16 cellular contexts compared by ENCODE assay signal in the genomic region with DNA sequence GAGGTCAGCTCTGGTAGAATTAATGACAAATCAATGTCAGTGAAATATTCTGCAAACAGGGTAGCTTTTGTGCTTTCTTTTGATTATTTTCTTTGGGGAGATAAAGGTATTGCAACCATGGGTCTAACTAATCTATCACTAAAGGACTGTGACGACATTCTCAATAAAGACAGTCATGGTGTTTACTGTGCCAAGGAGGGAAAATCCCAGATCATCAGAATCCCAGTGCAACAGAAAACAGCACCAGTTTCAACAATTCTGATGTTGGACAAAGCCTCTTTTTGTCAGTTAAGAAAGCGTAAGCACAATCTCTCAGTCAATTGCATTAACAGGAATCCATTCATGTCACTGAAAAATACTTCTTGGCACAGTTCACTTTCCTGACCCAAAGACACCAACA. TPM values are rescaled to one million over a fixed set of nuclear protein-coding genes. Genes with fewer than 3 reads are reported as not detected.
DNase-seq lines count a peak whose midpoint lies in the region; ATAC-seq, FAIRE-seq and TF ChIP-seq lines count a peak whose summit lies in the region.
"Had no signal": no experiment of that assay in that cellular context is flagged by ENCODE, and none has a peak within 500 bp of the region (broad histone marks: within the 10 kb centered on the region; RNA-seq: fewer than 3 reads in every experiment).

No MANE protein-coding gene starts in this region.

- TF ChIP-seq CTCF in brain microvascular endothelial cell (IDR thresholded peaks at IDR 0.05; ENCODE audit: low read depth, low read length, missing control alignments) (no peak), right lobe of liver (IDR thresholded peaks at IDR 0.05) (no peak), gastrocnemius medialis (IDR thresholded peaks at IDR 0.05 in 4 of 5, conservative IDR thresholded peaks at IDR 0.05 in 1 of 5) (no peak)

- intact Hi-C loops in right lobe of liver (cut with DNase I) (no loop called here), gastrocnemius medialis (cut with DNase I; ENCODE audit: low total_unique reads) (no loop called here)

- H3K4me1 ChIP-seq in BLaER1 = peaks cover 77% of the 10 kb centered on the region
- no peaks in the 10 kb centered on the region for H3K4me1 ChIP-seq in right lobe of liver
- H3K4me1 ChIP-seq in gastrocnemius medialis = peaks cover 32 to 70% of the 10 kb centered on the region in 2 donors

- H3K9me3 ChIP-seq in BLaER1 (no peaks in the 10 kb centered on the region), right lobe of liver (no peaks in the 10 kb centered on the region), gastrocnemius medialis (no peaks in the 10 kb centered on the region)

- H3K36me3 ChIP-seq in BLaER1 (peaks cover 40% of the 10 kb centered on the region), brain microvascular endothelial cell (replicated peaks) (peaks cover 7% of the 10 kb centered on the region), right lobe of liver (no peaks in the 10 kb centered on the region), gastrocnemius medialis (no peaks in the 10 kb centered on the region)

- FAIRE-seq in GM12891 (lab: Jason Lieb, UNC) = no peak
- FAIRE-seq: islet of Langerhans had no signal

- H3K4me3 ChIP-seq in BLaER1 (no peak overlapping the region), brain microvascular endothelial cell (ENCODE audit: low read depth, low read length) (no peak overlapping the region), right lobe of liver (no peak overlapping the region), gastrocnemius medialis (no peak overlapping the region)

- WGBS in right lobe of liver (ENCODE audit: insufficient coverage, low coverage, low lambda C conversion rate, missing lambda C conversion rate) = 58% methylated on average over 2 of the region's 2 CpGs

- in situ Hi-C loops in brain microvascular endothelial cell (cut with HindIII; ENCODE audit: low pct_ligation_motif_present, low sequenced_read_pairs) = no loop called here
- in situ Hi-C loops in gastrocnemius medialis (cut with MboI; ENCODE audit: low sequenced_read_pairs in 4 of 4) = loop anchor here in 1 of 4 donors (25.0 kb wide), 1 partner anchor 548 kb away; a partner anchor contains a TSS

- peak overlapping the region; percentile 76 for H3K4me2 ChIP-seq in BLaER1

- no peaks in the 10 kb centered on the region for H4K20me1 ChIP-seq in BLaER1

- DNase-seq in brain microvascular endothelial cell (no peak), right lobe of liver (no peak), gastrocnemius medialis (no peak), GM03348 (ENCODE audit: low spot score) (no peak), GM12891 (ENCODE audit: insufficient read length, low spot score) (no peak)
- no peak for DNase-seq in activated naive CD4-positive, alpha-beta T cell (lab: John Stamatoyannopoulos, UW)
- DNase-seq: ACHN; activated CD8-positive, alpha-beta memory T cell treated with anti-CD3 and anti-CD28 coated beads for 24 hours; EL; NCI-H146; NCI-H345; NK-92 treated with Interleukin-12 subunit alpha and Interleukin-12 subunit beta, amount 100 ng/mL, for 24 hours; stimulated activated naive B cell treated with anti-CD40 and anti-IgM and Interleukin-4, amounts not matched to agents 10 μg/mL and 1 μg/mL and 100 μg/mL, for 72 hours had no signal

- H3K27ac ChIP-seq in BLaER1 (peak overlapping the region; percentile 76), brain microvascular endothelial cell (peak overlapping the region; percentile 35), right lobe of liver (peak overlapping the region in 2 of 3 donors; percentile 22 to 38), gastrocnemius medialis (peak overlapping the region; percentile 15 to 60 (median 40))

- ATAC-seq in right lobe of liver (peak in 1 of 4 donors; percentile 79), gastrocnemius medialis (no peak), GM19452 (IDR thresholded peaks at IDR 0.05; ENCODE audit: unreplicated experiment) (no peak)

- peak overlapping the region; percentile 47; the same call in 1 of the 2 replicates for H3K9ac ChIP-seq in BLaER1

- TF ChIP-seq POLR2A in right lobe of liver (IDR thresholded peaks at IDR 0.05) (no peak), gastrocnemius medialis (IDR thresholded peaks at IDR 0.05) (no peak), GM12891 (IDR thresholded peaks at IDR 0.05; ENCODE audit: low read depth, low read length) (no peak)

- H3K27me3 ChIP-seq in BLaER1 (no peaks in the 10 kb centered on the region), brain microvascular endothelial cell (replicated peaks) (no peaks in the 10 kb centered on the region), right lobe of liver (no peaks in the 10 kb centered on the region), gastrocnemius medialis (no peaks in the 10 kb centered on the region)

TF ChIP-seq in GM12891, 5 proteins besides CTCF, POLR2A, EP300 and RAD21:
- TF ChIP-seq POU2F2 (IDR thresholded peaks at IDR 0.05; ENCODE audit: low read depth, low read length) = no peak
- TF ChIP-seq PAX5 (IDR thresholded peaks at IDR 0.05; ENCODE audit: insufficient read depth, low read length, severe bottlenecking) = no peak
- no peak for TF ChIP-seq POLR2AphosphoS5 (IDR thresholded peaks at IDR 0.05; ENCODE audit: low read depth, low read length)
- no peak for TF ChIP-seq SPI1 (IDR thresholded peaks at IDR 0.05; ENCODE audit: low read depth, low read length)
- no peak for TF ChIP-seq TAF1 (IDR thresholded peaks at IDR 0.05; ENCODE audit: low read depth, low read length)

RNA-seq across cellular contexts. Expression of a gene that starts 36.8 kb away (rescaled TPM):
- total RNA-seq in right lobe of liver (10 to 100 TPM in 1 of 6 experiments, 1 to 10 TPM in 5; 5.0 to 13.4 (median 8.8) TPM), gastrocnemius medialis (10 to 100 TPM; 21.4 to 39.5 (median 33.4) TPM)
- 14.2 TPM for polyA plus RNA-seq in GM12891 (2012; ENCODE audit: low read depth, missing spikeins)

RNA-seq across cellular contexts. Expression of a gene that starts 48.9 kb away (rescaled TPM):
- total RNA-seq in right lobe of liver = 10 to 100 TPM in 5 of 6 experiments, 1 to 10 TPM in 1; 7.9 to 23.6 (median 14.8) TPM
- 100 to 1,000 TPM in 3 of 4 donors, 10 to 100 TPM in 1; 74.1 to 163 (median 154) TPM for total RNA-seq in gastrocnemius medialis
- 367 TPM for polyA plus RNA-seq in GM12891 (2012; ENCODE audit: low read depth, missing spikeins)
